In the genomic region with DNA sequence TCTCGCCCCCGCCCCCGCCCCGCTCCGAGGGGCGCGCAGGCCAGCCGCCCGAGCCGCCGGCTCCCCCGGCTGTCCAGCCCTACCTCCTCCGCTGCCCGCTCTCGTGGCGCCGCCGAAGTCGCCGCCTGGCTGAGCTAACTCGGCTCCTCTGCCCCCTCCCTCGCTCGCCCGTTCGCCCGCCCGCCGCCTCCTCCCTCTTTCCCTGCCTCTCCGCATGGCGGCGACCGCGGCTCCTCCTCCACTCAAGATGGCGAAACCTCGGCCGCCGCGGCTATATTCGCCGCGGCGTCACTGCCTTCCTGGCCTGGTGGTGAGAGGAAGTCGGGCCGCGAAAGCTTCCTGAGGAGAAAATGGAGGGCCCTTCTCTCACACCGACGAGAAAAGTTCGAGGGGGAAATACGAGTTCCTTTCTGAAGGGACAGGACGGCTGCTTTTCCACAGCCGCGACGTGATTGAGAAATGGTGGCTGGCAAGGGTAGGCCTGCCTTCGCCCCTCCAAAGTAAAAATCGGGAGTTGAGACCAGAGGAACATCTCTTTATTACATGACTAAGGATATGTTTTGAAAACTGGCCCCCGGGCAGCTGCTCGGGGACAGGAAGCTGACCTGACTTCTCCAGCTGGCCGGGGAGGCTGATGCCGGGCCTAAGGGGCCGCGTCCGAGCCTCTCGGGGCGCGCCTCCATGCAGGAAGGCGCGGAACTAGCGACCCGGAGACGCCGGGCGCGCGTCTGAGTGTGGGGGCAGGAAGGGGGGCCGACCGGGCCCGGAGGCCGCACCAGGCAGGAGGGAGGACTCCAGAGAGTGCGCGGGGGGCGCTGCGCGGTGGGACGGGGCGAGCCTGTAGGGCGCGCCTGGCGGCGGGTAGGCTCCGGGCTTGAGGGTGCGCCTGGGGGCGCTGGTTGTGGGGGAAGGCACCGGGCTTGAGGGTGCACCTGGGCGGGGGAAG, we compare ENCODE assay signal across 8 cellular contexts. TPM values are rescaled to one million over a fixed set of nuclear protein-coding genes. Genes with fewer than 3 reads are reported as not detected.
A peak's percentile ranks its signal among the peaks of the same experiment; 100 is the strongest.
DNase-seq lines count a peak whose midpoint lies in the region; ATAC-seq and TF ChIP-seq lines count a peak whose summit lies in the region.

A gene with protein sequence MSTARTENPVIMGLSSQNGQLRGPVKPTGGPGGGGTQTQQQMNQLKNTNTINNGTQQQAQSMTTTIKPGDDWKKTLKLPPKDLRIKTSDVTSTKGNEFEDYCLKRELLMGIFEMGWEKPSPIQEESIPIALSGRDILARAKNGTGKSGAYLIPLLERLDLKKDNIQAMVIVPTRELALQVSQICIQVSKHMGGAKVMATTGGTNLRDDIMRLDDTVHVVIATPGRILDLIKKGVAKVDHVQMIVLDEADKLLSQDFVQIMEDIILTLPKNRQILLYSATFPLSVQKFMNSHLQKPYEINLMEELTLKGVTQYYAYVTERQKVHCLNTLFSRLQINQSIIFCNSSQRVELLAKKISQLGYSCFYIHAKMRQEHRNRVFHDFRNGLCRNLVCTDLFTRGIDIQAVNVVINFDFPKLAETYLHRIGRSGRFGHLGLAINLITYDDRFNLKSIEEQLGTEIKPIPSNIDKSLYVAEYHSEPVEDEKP (minus strand): TSS at position 150 of the 946 bp plus-strand sequence. CDS start 4,913 bp downstream, outside the sequence.

- H3K36me3 ChIP-seq in Loucy (ENCODE audit: insufficient read depth, low read length): no peaks in the 10 kb centered on the region

- H3K4me3 ChIP-seq in Loucy (ENCODE audit: low read length, poor library complexity, severe bottlenecking): peak within 1 kb of the TSS; percentile 96
- peak within 1 kb of the TSS; percentile 93 for H3K4me3 ChIP-seq in fibroblast of villous mesenchyme (ENCODE audit: low read depth, low read length)

- peaks cover 40% of the 10 kb centered on the region for H4K20me1 ChIP-seq in Loucy (ENCODE audit: insufficient read depth, low read length, poor library complexity, severe bottlenecking)

- peaks cover 26% of the 10 kb centered on the region for H3K4me1 ChIP-seq in Loucy (ENCODE audit: insufficient read depth, low read length, poor library complexity, severe bottlenecking)

- peaks cover 4% of the 10 kb centered on the region; the same call in 1 of the 2 replicates for H3F3A ChIP-seq in Loucy (ENCODE audit: low read depth)

- H3K27me3 Mint-ChIP-seq in neural crest cell (ENCODE audit: low read depth): peaks cover 3% of the 10 kb centered on the region
- no peaks in the 10 kb centered on the region for H3K27me3 Mint-ChIP-seq in stimulated activated naive CD8-positive, alpha-beta T cell treated with anti-CD3 and anti-CD28 coated beads, Interleukin-15, amount 100 ng/mL, for 72 hours

- peaks cover 3% of the 10 kb centered on the region for H3K27me3 ChIP-seq in Loucy (ENCODE audit: insufficient read depth, low read length, poor library complexity, severe bottlenecking)

- no peaks in the 10 kb centered on the region for H3K9me3 ChIP-seq in Loucy (ENCODE audit: insufficient read depth, low read depth, low read length)

- peaks cover 9% of the 10 kb centered on the region for H3K36me3 Mint-ChIP-seq in neural crest cell (ENCODE audit: low read depth)

- H3K27ac Mint-ChIP-seq in neural crest cell (ENCODE audit: unreplicated experiment): peak within 1 kb of the TSS; percentile 100
- H3K27ac Mint-ChIP-seq in stimulated activated naive CD8-positive, alpha-beta T cell treated with anti-CD3 and anti-CD28 coated beads, Interleukin-15, amount 100 ng/mL, for 72 hours: peak within 1 kb of the TSS; percentile 99

- peak within 1 kb of the TSS; percentile 84 for H2AFZ ChIP-seq in Loucy (ENCODE audit: low read length)

- peak within 1 kb of the TSS; percentile 100 for H3K4me3 Mint-ChIP-seq in neural crest cell
- peak within 1 kb of the TSS; percentile 97 to 99 for H3K4me3 Mint-ChIP-seq in stimulated activated naive CD8-positive, alpha-beta T cell treated with anti-CD3 and anti-CD28 coated beads, Interleukin-15, amount 100 ng/mL, for 72 hours

- TF ChIP-seq CTCF in Loucy (conservative IDR thresholded peaks at IDR 0.05; ENCODE audit: low read length) (peak; percentile 39), fibroblast of villous mesenchyme (IDR thresholded peaks at IDR 0.05; ENCODE audit: insufficient read depth, low read depth, low read length) (peak; percentile 28), neural crest cell (conservative IDR thresholded peaks at IDR 0.05) (peak; percentile 30)

- peak within 1 kb of the TSS; percentile 93 for H3K4me2 ChIP-seq in Loucy (ENCODE audit: low read depth, low read length, poor library complexity, severe bottlenecking)

- H3K79me2 ChIP-seq in Loucy (ENCODE audit: insufficient read depth, low read length): peaks cover 58% of the 10 kb centered on the region

- no peaks in the 10 kb centered on the region for H3K9me3 Mint-ChIP-seq in neural crest cell
- H3K9me3 Mint-ChIP-seq in stimulated activated naive CD8-positive, alpha-beta T cell treated with anti-CD3 and anti-CD28 coated beads, Interleukin-15, amount 100 ng/mL, for 72 hours: no peaks in the 10 kb centered on the region

- H3K4me1 Mint-ChIP-seq in neural crest cell: peaks cover 36% of the 10 kb centered on the region
- H3K4me1 Mint-ChIP-seq in stimulated activated naive CD8-positive, alpha-beta T cell treated with anti-CD3 and anti-CD28 coated beads, Interleukin-15, amount 100 ng/mL, for 72 hours: peaks cover 28% of the 10 kb centered on the region

- peak within 1 kb of the TSS; percentile 99 for H3K9ac ChIP-seq in Loucy (ENCODE audit: low read depth, low read length, poor library complexity, severe bottlenecking)

- DNase-seq in DMS 273 (lab: John Stamatoyannopoulos, UW; ENCODE audit: unreplicated experiment) (peak; percentile 83), SIG-M5 treated with dmso at 0.1 percent for 504 hours (lab: John Stamatoyannopoulos, UW; ENCODE audit: unreplicated experiment) (peak; percentile 85), activated gamma-delta T cell treated with Interleukin-2 at 50 U/mL for 16 hours (peak; percentile 90), fibroblast of villous mesenchyme (ENCODE audit: low read depth) (peak; percentile 90), neural crest cell (ENCODE audit: low read depth, low spot score) (peak; percentile 86)
- peak; percentile 87 to 91 for DNase-seq in stimulated activated naive CD8-positive, alpha-beta T cell treated with anti-CD3 and anti-CD28 coated beads, Interleukin-15, amount 100 ng/mL, for 72 hours

- peak; percentile 29 for ATAC-seq in GM21786 (IDR thresholded peaks at IDR 0.05; ENCODE audit: unreplicated experiment)
- peak; percentile 76 for ATAC-seq in stimulated activated naive CD8-positive, alpha-beta T cell treated with anti-CD3 and anti-CD28 coated beads, Interleukin-15, amount 100 ng/mL, for 72 hours

- H3K9me2 ChIP-seq in Loucy (replicated peaks; ENCODE audit: low read depth, low read length): no peaks in the 10 kb centered on the region

RNA-seq across cellular contexts. Expression of the gene that starts here (rescaled TPM):
- 91.8 and 132 TPM in 2 replicates for total RNA-seq in fibroblast of villous mesenchyme
- total RNA-seq in neural crest cell: 218 and 222 TPM in 2 replicates

Comparison
In these comparisons a context has a peak if more than half of its experiments do, and no peak if none do; other contexts are left out.
1. Peak in every context shown above with its lines: DNase-seq, ATAC-seq and H3K4me3 ChIP-seq.